Comparison of ENCODE assay signal across 19 cellular contexts in genomic region chr2:19671311-19671710, GRCh38.
DNase-seq lines count a peak whose midpoint lies in the region; ATAC-seq and TF ChIP-seq lines count a peak whose summit lies in the region.
"Had no signal": no experiment of that assay in that cellular context is flagged by ENCODE, and none has a peak within 500 bp of the region (broad histone marks: within the 10 kb centered on the region; RNA-seq: fewer than 3 reads in every experiment).

No MANE protein-coding gene starts in this region.

- H3K27me3 Mint-ChIP-seq in endodermal cell (ENCODE audit: insufficient read depth): no peaks in the 10 kb centered on the region
- H3K27me3 Mint-ChIP-seq in activated CD4-positive, alpha-beta memory T cell treated with anti-CD3 and anti-CD28 coated beads for 36 hours: peaks cover 7% of the 10 kb centered on the region
- H3K27me3 Mint-ChIP-seq: CD4-positive, CD25-positive, alpha-beta regulatory T cell had no signal

- H3K27ac Mint-ChIP-seq in endodermal cell: no peak overlapping the region
- H3K27ac Mint-ChIP-seq in stimulated activated effector memory CD8-positive, alpha-beta T cell treated with anti-CD3 and anti-CD28 coated beads, Interleukin-12 subunit alpha, Interleukin-12 subunit beta, amount 100 ng/mL, for 72 hours: no peak overlapping the region
- H3K27ac Mint-ChIP-seq in activated CD4-positive, alpha-beta memory T cell treated with anti-CD3 and anti-CD28 coated beads for 36 hours: no peak overlapping the region
- H3K27ac Mint-ChIP-seq: CD4-positive, alpha-beta memory T cell; CD4-positive, CD25-positive, alpha-beta regulatory T cell; CD8-positive, alpha-beta memory T cell had no signal

- CTCF ChIA-PET in HEK293 (lab: Yijun Ruan, JAX): interaction anchor here (0.6 to 1.4 kb wide), 2 partner anchors 76 to 678 kb away, joined by 3 read pairs; no protein-coding TSS in a partner anchor
- CTCF ChIA-PET in activated CD4-positive, alpha-beta memory T cell treated with anti-CD3 and anti-CD28 coated beads for 36 hours (lab: Charles Lee): no interaction called here

- DNase-seq in endodermal cell (peak; percentile 23), AG08396 (ENCODE audit: low spot score) (no peak), NOMO-1 treated with dmso at 0.1 percent for 144 hours (lab: John Stamatoyannopoulos, UW; ENCODE audit: unreplicated experiment) (no peak)
- no peak for DNase-seq in stimulated activated effector memory CD8-positive, alpha-beta T cell treated with anti-CD3 and anti-CD28 coated beads, Interleukin-12 subunit alpha, Interleukin-12 subunit beta, amount 100 ng/mL, for 72 hours (ENCODE audit: low spot score in 2 of 2)
- DNase-seq in activated CD4-positive, alpha-beta memory T cell treated with anti-CD3 and anti-CD28 coated beads for 36 hours: no peak
- DNase-seq: BE2C; C1 segment of cervical spinal cord; CD4-positive, alpha-beta memory T cell; CD4-positive, CD25-positive, alpha-beta regulatory T cell; CD8-positive, alpha-beta memory T cell; COR-L47; DMS 273 treated with DMSO at 0.1 percent for 48 hours; DMS79 treated with DMSO at 0.1 percent for 48 hours; GF-D8 had no signal

- peak overlapping the region; percentile 56 for H3K27ac ChIP-seq in HEK293 (ENCODE audit: extremely low read depth, low read depth, low read length)
- no peak overlapping the region for H3K27ac ChIP-seq in endodermal cell (ENCODE audit: low read depth, low read length)
- H3K27ac ChIP-seq: 22Rv1, BLaER1 had no signal

- H3K27me3 ChIP-seq in endodermal cell (ENCODE audit: control insufficient read depth, insufficient read depth, low read length, poor library complexity, severe bottlenecking): no peaks in the 10 kb centered on the region

- peak; percentile 14 for ATAC-seq in stimulated activated effector memory CD8-positive, alpha-beta T cell treated with anti-CD3 and anti-CD28 coated beads, Interleukin-12 subunit alpha, Interleukin-12 subunit beta, amount 100 ng/mL, for 72 hours
- ATAC-seq: A549 had no signal

- no peak for TF ChIP-seq CTCF in HEK293 (tag by site-specific recombination; IDR thresholded peaks at IDR 0.05)
- no peak for TF ChIP-seq CTCF in endodermal cell (conservative IDR thresholded peaks at IDR 0.05)

- H3K4me1 Mint-ChIP-seq in endodermal cell: no peaks in the 10 kb centered on the region
- no peaks in the 10 kb centered on the region for H3K4me1 Mint-ChIP-seq in stimulated activated effector memory CD8-positive, alpha-beta T cell treated with anti-CD3 and anti-CD28 coated beads, Interleukin-12 subunit alpha, Interleukin-12 subunit beta, amount 100 ng/mL, for 72 hours
- no peaks in the 10 kb centered on the region for H3K4me1 Mint-ChIP-seq in activated CD4-positive, alpha-beta memory T cell treated with anti-CD3 and anti-CD28 coated beads for 36 hours (ENCODE audit: low read depth)
- H3K4me1 Mint-ChIP-seq: CD14-positive monocyte; CD4-positive, alpha-beta memory T cell; CD4-positive, CD25-positive, alpha-beta regulatory T cell; CD8-positive, alpha-beta memory T cell had no signal

- whole genome bisulfite sequencing in endodermal cell (ENCODE audit: insufficient coverage in 1 of 2, insufficient read length in 1 of 2), 2 experiments: 85 to 100% methylated on average over 1 of the region's 1 CpG

- H3K4me1 ChIP-seq in HEK293 (ENCODE audit: control insufficient read depth, insufficient read depth, low read length) (peaks cover 52% of the 10 kb centered on the region), endodermal cell (ENCODE audit: control insufficient read depth, insufficient read depth, low read length) (no peaks in the 10 kb centered on the region)
- H3K4me1 ChIP-seq: BE2C, BLaER1 had no signal

- no peaks in the 10 kb centered on the region for H3K36me3 Mint-ChIP-seq in endodermal cell (ENCODE audit: low read depth)
- no peaks in the 10 kb centered on the region for H3K36me3 Mint-ChIP-seq in stimulated activated effector memory CD8-positive, alpha-beta T cell treated with anti-CD3 and anti-CD28 coated beads, Interleukin-12 subunit alpha, Interleukin-12 subunit beta, amount 100 ng/mL, for 72 hours
- no peaks in the 10 kb centered on the region for H3K36me3 Mint-ChIP-seq in activated CD4-positive, alpha-beta memory T cell treated with anti-CD3 and anti-CD28 coated beads for 36 hours
- H3K36me3 Mint-ChIP-seq: CD14-positive monocyte; CD4-positive, alpha-beta memory T cell; CD4-positive, CD25-positive, alpha-beta regulatory T cell; CD8-positive, alpha-beta memory T cell had no signal

- H3K9me3 Mint-ChIP-seq in endodermal cell: no peaks in the 10 kb centered on the region
- no peaks in the 10 kb centered on the region for H3K9me3 Mint-ChIP-seq in stimulated activated effector memory CD8-positive, alpha-beta T cell treated with anti-CD3 and anti-CD28 coated beads, Interleukin-12 subunit alpha, Interleukin-12 subunit beta, amount 100 ng/mL, for 72 hours
- H3K9me3 Mint-ChIP-seq in activated CD4-positive, alpha-beta memory T cell treated with anti-CD3 and anti-CD28 coated beads for 36 hours: no peaks in the 10 kb centered on the region
- H3K9me3 Mint-ChIP-seq: CD4-positive, alpha-beta memory T cell; CD8-positive, alpha-beta memory T cell had no signal

- POLR2A ChIA-PET in HEK293 (lab: Yijun Ruan, JAX): no interaction called here
- POLR2A ChIA-PET in activated CD4-positive, alpha-beta memory T cell treated with anti-CD3 and anti-CD28 coated beads for 36 hours (lab: Charles Lee): no interaction called here

- no peak overlapping the region for H3K9ac ChIP-seq in endodermal cell (ENCODE audit: extremely low read depth, low read length, poor library complexity, severe bottlenecking)
- H3K9ac ChIP-seq: BLaER1 had no signal

- no peaks in the 10 kb centered on the region for H3K9me3 ChIP-seq in HEK293 (ENCODE audit: control insufficient read depth, insufficient read depth, low read depth, low read length)
- no peaks in the 10 kb centered on the region for H3K9me3 ChIP-seq in endodermal cell (ENCODE audit: control insufficient read depth, low read length)
- H3K9me3 ChIP-seq: A549, BE2C, BLaER1 had no signal

- no peak overlapping the region for H3K4me3 ChIP-seq in HEK293 (ENCODE audit: low read depth, low read length)
- no peak overlapping the region for H3K4me3 ChIP-seq in endodermal cell (ENCODE audit: low read length)
- H3K4me3 ChIP-seq: A549, BLaER1 had no signal

- intact Hi-C loops in activated CD4-positive, alpha-beta memory T cell treated with anti-CD3 and anti-CD28 coated beads for 36 hours (cut with micrococcal nuclease): no loop called here

- no peak overlapping the region for H3K4me3 Mint-ChIP-seq in endodermal cell
- H3K4me3 Mint-ChIP-seq in stimulated activated effector memory CD8-positive, alpha-beta T cell treated with anti-CD3 and anti-CD28 coated beads, Interleukin-12 subunit alpha, Interleukin-12 subunit beta, amount 100 ng/mL, for 72 hours: no peak overlapping the region
- no peak overlapping the region for H3K4me3 Mint-ChIP-seq in activated CD4-positive, alpha-beta memory T cell treated with anti-CD3 and anti-CD28 coated beads for 36 hours
- H3K4me3 Mint-ChIP-seq: CD14-positive monocyte; CD4-positive, alpha-beta memory T cell; CD4-positive, CD25-positive, alpha-beta regulatory T cell; CD8-positive, alpha-beta memory T cell had no signal

- H3K36me3 ChIP-seq in HEK293 (ENCODE audit: control insufficient read depth in 2 of 2, insufficient read depth in 1 of 2, low read length in 2 of 2) (no peaks in the 10 kb centered on the region), endodermal cell (ENCODE audit: control insufficient read depth, insufficient read depth, low read length) (no peaks in the 10 kb centered on the region)
- H3K36me3 ChIP-seq: BE2C, BLaER1 had no signal

TF ChIP-seq in HEK293, 187 proteins besides CTCF, POLR2A, EP300 and RAD21:
- TF ChIP-seq GLIS1 (tag by site-specific recombination; IDR thresholded peaks at IDR 0.05) (peak; percentile 65), ZIC2 (tag by site-specific recombination; IDR thresholded peaks at IDR 0.05) (peak; percentile 63), SCRT2 (tag by site-specific recombination; IDR thresholded peaks at IDR 0.05) (no peak), ZEB2 (tag by site-specific recombination; IDR thresholded peaks at IDR 0.05) (no peak)
TF ChIP-seq in HEK293: peak in this region for 2.
